8 cellular contexts compared by ENCODE assay signal in genomic region chr2:180077295-180077906, GRCh38.
DNase-seq lines count a peak whose midpoint lies in the region; ATAC-seq, FAIRE-seq and TF ChIP-seq lines count a peak whose summit lies in the region.

No MANE protein-coding gene starts in this region.

- TF ChIP-seq CTCF in GM10266 (IDR thresholded peaks at IDR 0.05; ENCODE audit: control insufficient read depth, insufficient read depth, low read depth, missing control alignments) (peak; percentile 44), GM12878 (IDR thresholded peaks at IDR 0.05 in 2 of 3, conservative IDR thresholded peaks at IDR 0.05 in 1 of 3; ENCODE audit: control insufficient read depth in 2 of 3, extremely low read depth in 1 of 3, insufficient read depth in 1 of 3, low read depth in 3 of 3, low read length in 3 of 3) (peak; percentile 52 to 55 (median 54); a peak in 5 of 6 replicates), suprapubic skin (IDR thresholded peaks at IDR 0.05) (peak in 1 of 2 donors; percentile 32)

- no peak overlapping the region for H2BK120ac ChIP-seq in mesenchymal stem cell (ENCODE audit: low read depth, low read length)

- no peak overlapping the region for H2AK5ac ChIP-seq in mesenchymal stem cell (ENCODE audit: low read length, severe bottlenecking)

- H3K4me3 ChIP-seq in GM12878 (no peak overlapping the region), mesenchymal stem cell (ENCODE audit: insufficient read depth in 1 of 2, low read depth in 1 of 2, low read length in 2 of 2) (no peak overlapping the region), suprapubic skin (no peak overlapping the region)

- no TSS peak for BruUV-seq in GM12878 (replicated peaks; lab: Mats Ljungman, UMichigan)

- no peak overlapping the region for H3K23ac ChIP-seq in mesenchymal stem cell (ENCODE audit: low read length in 2 of 2)

- H2AFZ ChIP-seq in GM12878 (ENCODE audit: control insufficient read depth, low read depth, low read length), result no peak overlapping the region
- H2AFZ ChIP-seq in mesenchymal stem cell (ENCODE audit: low read depth, low read length), result no peak overlapping the region

- SMC1A ChIA-PET in GM12878 (lab: Charles Lee; ENCODE audit: uncharacterized antibody, unreplicated experiment), result interaction anchor here (0.9 to 1.0 kb wide), 2 partner anchors 8 to 195 kb away, joined by 3 read pairs; no protein-coding TSS in a partner anchor

- no peak overlapping the region for H2BK12ac ChIP-seq in mesenchymal stem cell (ENCODE audit: low read length in 2 of 2)

- no peak for TF ChIP-seq EP300 in Ishikawa (IDR thresholded peaks at IDR 0.05; ENCODE audit: borderline replicate concordance)
- no peak for TF ChIP-seq EP300 in GM12878 (IDR thresholded peaks at IDR 0.05; ENCODE audit: borderline replicate concordance in 1 of 2, control insufficient read depth in 1 of 2, low read depth in 2 of 2, low read length in 2 of 2)
- TF ChIP-seq EP300 in suprapubic skin (IDR thresholded peaks at IDR 0.05), result no peak

- H3K79me1 ChIP-seq in mesenchymal stem cell (replicated peaks; ENCODE audit: low read length, poor library complexity, severe bottlenecking), result no peaks in the 10 kb centered on the region

- ATAC-seq in GM12878, result peak; percentile 45; the same call in 1 of the 3 replicates
- ATAC-seq in GM18498 (IDR thresholded peaks at IDR 0.05; ENCODE audit: unreplicated experiment), result no peak
- ATAC-seq in stimulated activated naive CD8-positive, alpha-beta T cell treated with anti-CD3 and anti-CD28 coated beads, Interleukin-15, Interleukin-2, amounts not matched to agents 100 U/mL and 50 U/mL, for 24 hours, result no peak

- H3K18ac ChIP-seq in mesenchymal stem cell (ENCODE audit: low read depth in 1 of 2, low read length in 2 of 2), result no peak overlapping the region

- intact Hi-C loops in GM12878 (cut with micrococcal nuclease; ENCODE audit: unreplicated experiment), result loop anchor here (5.0 kb wide), 1 partner anchor 235 kb away; no protein-coding TSS in a partner anchor

- H3K4me2 ChIP-seq in GM12878 (ENCODE audit: control insufficient read depth, insufficient read depth) (no peak overlapping the region), mesenchymal stem cell (ENCODE audit: low read length, poor library complexity, severe bottlenecking) (no peak overlapping the region)

- H3K27me3 ChIP-seq in GM12878 (replicated peaks in 1 of 2; ENCODE audit: control insufficient read depth in 2 of 2, insufficient read depth in 2 of 2, low read length in 1 of 2) (no peaks in the 10 kb centered on the region), mesenchymal stem cell (ENCODE audit: control insufficient read depth in 1 of 2, insufficient read depth in 1 of 2, low read length in 2 of 2) (no peaks in the 10 kb centered on the region), suprapubic skin (no peaks in the 10 kb centered on the region)

- no peaks in the 10 kb centered on the region for H4K20me1 ChIP-seq in GM12878 (ENCODE audit: control insufficient read depth, insufficient read depth)

- DNase-seq in GM10266 (ENCODE audit: extremely low spot score), result peak; percentile 10
- no peak for DNase-seq in GM12878 (ENCODE audit: low read depth, low spot score)
- DNase-seq in mesenchymal stem cell, result peak; percentile 16
- no peak for DNase-seq in suprapubic skin (ENCODE audit: low spot score in 2 of 2)
- DNase-seq in stimulated activated naive CD8-positive, alpha-beta T cell treated with anti-CD3 and anti-CD28 coated beads, Interleukin-15, Interleukin-2, amounts not matched to agents 100 U/mL and 50 U/mL, for 24 hours, result no peak
- no peak for DNase-seq in LoVo (ENCODE audit: low spot score)

- CTCF ChIA-PET in GM12878 (lab: Yijun Ruan, JAX), result interaction anchor here (0.8 to 1.5 kb wide), 3 partner anchors 11 to 141 kb away, joined by 3 read pairs; no protein-coding TSS in a partner anchor

- no peak overlapping the region for H4K91ac ChIP-seq in mesenchymal stem cell (ENCODE audit: low read length)

- no peak overlapping the region for H3K9ac ChIP-seq in GM12878 (ENCODE audit: control insufficient read depth, insufficient read depth, low read length)
- peak overlapping the region; percentile 20 for H3K9ac ChIP-seq in mesenchymal stem cell (ENCODE audit: low read length)

- H3K9me3 ChIP-seq in GM12878 (replicated peaks; ENCODE audit: control insufficient read depth, insufficient read depth, low read length) (no peaks in the 10 kb centered on the region), mesenchymal stem cell (ENCODE audit: control insufficient read depth, low read length) (peaks cover 18% of the 10 kb centered on the region), suprapubic skin (no peaks in the 10 kb centered on the region)

- no peaks in the 10 kb centered on the region for H3K79me2 ChIP-seq in GM12878 (ENCODE audit: control insufficient read depth, insufficient read depth, low read length)

- in situ Hi-C loops in GM12878 (cut with MboI), result no loop called here

- POLR2A ChIA-PET in GM12878 (lab: Charles Lee), result no interaction called here

- H3K4ac ChIP-seq in mesenchymal stem cell (ENCODE audit: low read depth in 1 of 2, low read length in 2 of 2), result no peak overlapping the region

- H2BK15ac ChIP-seq in mesenchymal stem cell (ENCODE audit: low read depth, poor library complexity, severe bottlenecking), result no peak overlapping the region

- FAIRE-seq in GM12878 (lab: Jason Lieb, UNC), result no peak

- no peak overlapping the region for H3K27ac ChIP-seq in GM12878 (ENCODE audit: control insufficient read depth, insufficient read depth)
- no peak overlapping the region for H3K27ac ChIP-seq in mesenchymal stem cell (ENCODE audit: low read length, poor library complexity, severe bottlenecking)
- H3K27ac ChIP-seq in suprapubic skin, result no peak overlapping the region

- H4K8ac ChIP-seq in mesenchymal stem cell (ENCODE audit: low read length), result no peak overlapping the region

- H3K14ac ChIP-seq in mesenchymal stem cell (ENCODE audit: low read length in 2 of 2), result no peak overlapping the region

- 2% methylated on average over 3 of the region's 3 CpGs for WGBS in GM12878 (ENCODE audit: insufficient coverage, insufficient replicate concordance, low lambda C conversion rate, missing lambda C conversion rate)
- 0% methylated on average over 1 of the region's 3 CpGs for WGBS in mesenchymal stem cell
- WGBS in suprapubic skin, result 18% methylated on average over 3 of the region's 3 CpGs

- RAD21 ChIA-PET in GM12878 (lab: Charles Lee; ENCODE audit: unreplicated experiment), result interaction anchor here (0.7 kb wide), 1 partner anchor 142 kb away, joined by 3 read pairs; no protein-coding TSS in a partner anchor

- TF ChIP-seq POLR2A in GM12878 (IDR thresholded peaks at IDR 0.05; ENCODE audit: low read depth, low read length), result no peak
- TF ChIP-seq POLR2A in suprapubic skin (IDR thresholded peaks at IDR 0.05), result no peak

- TF ChIP-seq RAD21 in Ishikawa (IDR thresholded peaks at IDR 0.05; ENCODE audit: low read depth), result peak; percentile 81
- peak; percentile 72 for TF ChIP-seq RAD21 in GM12878 (IDR thresholded peaks at IDR 0.05; ENCODE audit: insufficient read depth, low read depth, low read length)

- H2BK5ac ChIP-seq in mesenchymal stem cell (ENCODE audit: low read depth, low read length, poor library complexity, severe bottlenecking), result no peak overlapping the region

- H3K4me1 ChIP-seq in GM12878 (ENCODE audit: control insufficient read depth, insufficient read depth, low read length) (no peaks in the 10 kb centered on the region), mesenchymal stem cell (ENCODE audit: control insufficient read depth, insufficient read depth, low read depth, low read length) (no peaks in the 10 kb centered on the region), suprapubic skin (no peaks in the 10 kb centered on the region)

- H3K36me3 ChIP-seq in GM12878 (ENCODE audit: control insufficient read depth in 2 of 2, insufficient read depth in 2 of 2, low read length in 1 of 2) (no peaks in the 10 kb centered on the region), mesenchymal stem cell (ENCODE audit: control insufficient read depth in 1 of 2, insufficient read depth in 2 of 2, low read depth in 1 of 2, low read length in 2 of 2) (no peaks in the 10 kb centered on the region), suprapubic skin (no peaks in the 10 kb centered on the region)

TF ChIP-seq in Ishikawa, 13 proteins besides CTCF, POLR2A, EP300 and RAD21:
- TF ChIP-seq CEBPB (IDR thresholded peaks at IDR 0.05), result no peak
- no peak for TF ChIP-seq TAF1 (IDR thresholded peaks at IDR 0.05; ENCODE audit: low read depth)
- TF ChIP-seq EGR1 (IDR thresholded peaks at IDR 0.05), result no peak
- TF ChIP-seq TCF12 (IDR thresholded peaks at IDR 0.05; ENCODE audit: low read depth), result no peak
- TF ChIP-seq ZBTB7A (IDR thresholded peaks at IDR 0.05; ENCODE audit: low read depth), result no peak
- TF ChIP-seq YY1 (IDR thresholded peaks at IDR 0.05; ENCODE audit: low read depth), result no peak
- TF ChIP-seq TEAD4 (IDR thresholded peaks at IDR 0.05), result no peak
- TF ChIP-seq MAX (IDR thresholded peaks at IDR 0.05), result no peak
- no peak for TF ChIP-seq NFIC (IDR thresholded peaks at IDR 0.05)

TF ChIP-seq in GM12878, 131 proteins besides CTCF, POLR2A, EP300 and RAD21:
- TF ChIP-seq SMC3 (IDR thresholded peaks at IDR 0.05; ENCODE audit: borderline replicate concordance, low read length) (peak; percentile 48; the same call in 1 of the 2 replicates), IRF5 (IDR thresholded peaks at IDR 0.05; ENCODE audit: borderline replicate concordance) (no peak)

Comparison
In these comparisons a context has a peak if more than half of its experiments do, and no peak if none do; other contexts are left out.
1. DNase-seq: peak in GM10266 (single experiment) and mesenchymal stem cell (single experiment); none in GM12878 (single experiment), suprapubic skin (0 of 2), stimulated activated naive CD8-positive, alpha-beta T cell treated with anti-CD3 and anti-CD28 coated beads, Interleukin-15, Interleukin-2, amounts not matched to agents 100 U/mL and 50 U/mL, for 24 hours (single experiment) and LoVo (single experiment).